In genomic region chr12:13071305-13072280, GRCh38 we compare ENCODE assay signal across 22 cellular contexts. TPM values are rescaled to one million over a fixed set of nuclear protein-coding genes. Genes with fewer than 3 reads are reported as not detected.
DNase-seq lines count a peak whose midpoint lies in the region; ATAC-seq and TF ChIP-seq lines count a peak whose summit lies in the region.
"Had no signal": no experiment of that assay in that cellular context is flagged by ENCODE, and none has a peak within 500 bp of the region (broad histone marks: within the 10 kb centered on the region; RNA-seq: fewer than 3 reads in every experiment).

No MANE protein-coding gene starts in this region.

- H3K27ac Mint-ChIP-seq in type B pancreatic cell: peak overlapping the region; percentile 19
- H3K27ac Mint-ChIP-seq: activated CD8-positive, alpha-beta memory T cell treated with anti-CD3 and anti-CD28 coated beads, Interleukin-2, amount 10 ng/mL, durations not matched to agents 7 days and 5 days; activated T-helper 2 cell treated with anti-CD3 and anti-CD28 coated beads, Interferon-gamma antibody, Interleukin-2, Interleukin-4, amounts not matched to agents 10 μg/mL and 5 μg/mL and 100 μg/mL, durations not matched to agents 14 hours and 24 hours and 36 hours had no signal

- peaks cover 5% of the 10 kb centered on the region for H3K4me1 Mint-ChIP-seq in type B pancreatic cell (ENCODE audit: unreplicated experiment)

- no peak overlapping the region for H3K4me3 Mint-ChIP-seq in type B pancreatic cell
- H3K4me3 Mint-ChIP-seq: activated CD8-positive, alpha-beta memory T cell treated with anti-CD3 and anti-CD28 coated beads, Interleukin-2, amount 10 ng/mL, durations not matched to agents 7 days and 5 days had no signal

- POLR2A ChIA-PET in RWPE1 (lab: Yijun Ruan, JAX; ENCODE audit: low non-redundant PET): no interaction called here

- peak; percentile 64 for DNase-seq in NCI-H2107 treated with DMSO at 0.1 percent for 48 hours (lab: John Stamatoyannopoulos, UW; ENCODE audit: unreplicated experiment)
- no peak for DNase-seq in NCI-H2107 (lab: John Stamatoyannopoulos, UW)
- DNase-seq in RWPE1 (ENCODE audit: low spot score): peak; percentile 58
- no peak for DNase-seq in type B pancreatic cell (ENCODE audit: extremely low spot score, unreplicated experiment)
- no peak for DNase-seq in activated CD4-positive, alpha-beta T cell treated with anti-CD3 and anti-CD28 coated beads, Interleukin-2, amount 50 U/mL, for 4 hours
- no peak for DNase-seq in NCI-H748 (lab: John Stamatoyannopoulos, UW; ENCODE audit: unreplicated experiment)
- DNase-seq: 8988T; activated CD8-positive, alpha-beta memory T cell treated with anti-CD3 and anti-CD28 coated beads, Interleukin-2, amount 10 ng/mL, durations not matched to agents 7 days and 5 days; brain microvascular endothelial cell; EL; NCI-H1694; right cardiac atrium; SK-N-SH had no signal

- H3K27me3 Mint-ChIP-seq in type B pancreatic cell: no peaks in the 10 kb centered on the region
- H3K27me3 Mint-ChIP-seq: activated CD8-positive, alpha-beta memory T cell treated with anti-CD3 and anti-CD28 coated beads, Interleukin-2, amount 10 ng/mL, durations not matched to agents 7 days and 5 days had no signal

- no peak for TF ChIP-seq CTCF in RWPE1 (conservative IDR thresholded peaks at IDR 0.05; ENCODE audit: low read depth)
- TF ChIP-seq CTCF in type B pancreatic cell (conservative IDR thresholded peaks at IDR 0.05): no peak

- H3K27ac ChIP-seq in RWPE1: peak overlapping the region; percentile 79
- H3K27ac ChIP-seq: brain microvascular endothelial cell had no signal

- CTCF ChIA-PET in RWPE1 (lab: Yijun Ruan, JAX): no interaction called here

- H3K9me3 Mint-ChIP-seq in type B pancreatic cell: no peaks in the 10 kb centered on the region
- H3K9me3 Mint-ChIP-seq: activated T-helper 2 cell treated with anti-CD3 and anti-CD28 coated beads, Interferon-gamma antibody, Interleukin-2, Interleukin-4, amounts not matched to agents 10 μg/mL and 5 μg/mL and 100 μg/mL, durations not matched to agents 14 hours and 24 hours and 36 hours had no signal

- ATAC-seq in esophagus mucosa (peak; percentile 72), GM18861 (IDR thresholded peaks at IDR 0.05; ENCODE audit: unreplicated experiment) (no peak)
- ATAC-seq: activated CD4-positive, CD25-positive, alpha-beta regulatory T cell treated with anti-CD3 and anti-CD28 coated beads, Interleukin-2, amount 50 U/mL, for 24 hours; activated CD8-positive, alpha-beta memory T cell treated with anti-CD3 and anti-CD28 coated beads, Interleukin-2, amount 10 ng/mL, durations not matched to agents 7 days and 5 days; HCT116; right cardiac atrium had no signal

- H3K36me3 Mint-ChIP-seq in type B pancreatic cell: peaks cover 69% of the 10 kb centered on the region

RNA-seq across cellular contexts. Expression of gene FAM234B, which starts 27.4 kb away (rescaled TPM):
- total RNA-seq in esophagus mucosa: 2.4 TPM
- 11.9 and 20.5 TPM in 2 replicates for total RNA-seq in type B pancreatic cell (ENCODE audit: low replicate concordance)

RNA-seq across cellular contexts. Expression of gene GSG1, which starts 31.9 kb away (rescaled TPM):
- not detected for total RNA-seq in esophagus mucosa
- total RNA-seq in type B pancreatic cell (ENCODE audit: low replicate concordance): 0.36 and 2.0 TPM in 2 replicates
- total RNA-seq: activated CD8-positive, alpha-beta memory T cell treated with anti-CD3 and anti-CD28 coated beads, Interleukin-2, amount 10 ng/mL, durations not matched to agents 7 days and 5 days; activated T-helper 2 cell treated with anti-CD3 and anti-CD28 coated beads, Interferon-gamma antibody, Interleukin-2, Interleukin-4, amounts not matched to agents 10 μg/mL and 5 μg/mL and 100 μg/mL, durations not matched to agents 14 hours and 24 hours and 36 hours; kidney epithelial cell; lung; M059J; right cardiac atrium; subcutaneous adipose tissue had no signal

Comparison
In these comparisons a context has a peak if more than half of its experiments do, and no peak if none do; other contexts are left out.
1. DNase-seq: peak in NCI-H2107 treated with DMSO at 0.1 percent for 48 hours (single experiment) and RWPE1 (single experiment); none in NCI-H2107 (single experiment), type B pancreatic cell (single experiment), activated CD4-positive, alpha-beta T cell treated with anti-CD3 and anti-CD28 coated beads, Interleukin-2, amount 50 U/mL, for 4 hours (0 of 2) and NCI-H748 (single experiment).